In genomic region chr15:80609111-80609510, GRCh38 we compare ENCODE assay signal across 16 cellular contexts.
DNase-seq lines count a peak whose midpoint lies in the region; ATAC-seq and TF ChIP-seq lines count a peak whose summit lies in the region.
"Had no signal": no experiment of that assay in that cellular context is flagged by ENCODE, and none has a peak within 500 bp of the region (broad histone marks: within the 10 kb centered on the region; RNA-seq: fewer than 3 reads in every experiment).

No MANE protein-coding gene starts in this region.

- no peak for TF ChIP-seq CTCF in cardiac fibroblast (IDR thresholded peaks at IDR 0.05; ENCODE audit: low read depth, low read length)
- TF ChIP-seq CTCF in neural progenitor cell (IDR thresholded peaks at IDR 0.05): no peak
- TF ChIP-seq CTCF in GM10248 (IDR thresholded peaks at IDR 0.05; ENCODE audit: control extremely low read depth, extremely low read depth, low read depth, missing control alignments): no peak

- POLR2A ChIA-PET in GM10248 (lab: Yijun Ruan, JAX): no interaction called here

- no peak for ATAC-seq in GM21360 (IDR thresholded peaks at IDR 0.05; ENCODE audit: unreplicated experiment)
- ATAC-seq: CD8-positive, alpha-beta T cell; Right ventricle myocardium inferior had no signal

- peaks cover 11% of the 10 kb centered on the region for H3K4me1 Mint-ChIP-seq in neural progenitor cell

- no peaks in the 10 kb centered on the region for H3K9me3 ChIP-seq in neural progenitor cell (ENCODE audit: low read depth)

- H3F3A ChIP-seq in neural progenitor cell (ENCODE audit: low read depth): no peaks in the 10 kb centered on the region

- H3K36me3 ChIP-seq in neural progenitor cell: no peaks in the 10 kb centered on the region

- peaks cover 2% of the 10 kb centered on the region for H3K27me3 Mint-ChIP-seq in neural progenitor cell (ENCODE audit: insufficient read depth, low read depth)

- no peaks in the 10 kb centered on the region for H3K4me1 ChIP-seq in neural progenitor cell

- H3K27ac ChIP-seq in neural progenitor cell: no peak overlapping the region
- H3K27ac ChIP-seq: SK-N-MC had no signal

- H3K4me3 Mint-ChIP-seq in neural progenitor cell: no peak overlapping the region
- H3K4me3 Mint-ChIP-seq: CD8-positive, alpha-beta T cell had no signal

- DNase-seq in G401 (ENCODE audit: low spot score) (peak; percentile 17), NCI-H2196 treated with DMSO at 0.1 percent for 48 hours (lab: John Stamatoyannopoulos, UW; ENCODE audit: unreplicated experiment) (peak; percentile 48), cardiac fibroblast (ENCODE audit: low read depth in 2 of 2) (peak; percentile 10 to 59), neural progenitor cell (ENCODE audit: low spot score) (no peak), hypothalamus (lab: John Stamatoyannopoulos, UW) (no peak), GM10248 (ENCODE audit: extremely low spot score) (no peak)
- DNase-seq: CD8-positive, alpha-beta T cell; DND-41; GF-D8; KBM-7; NCI-H1092; NCI-H187; NCI-H524 had no signal

- H3K9me3 Mint-ChIP-seq in neural progenitor cell: no peaks in the 10 kb centered on the region
- H3K9me3 Mint-ChIP-seq: CD8-positive, alpha-beta T cell had no signal

- in situ Hi-C loops in G401 (cut with HindIII; ENCODE audit: low sequenced_read_pairs): no loop called here

- H3K27me3 ChIP-seq in neural progenitor cell: no peaks in the 10 kb centered on the region

- no peak overlapping the region for H3K9ac ChIP-seq in neural progenitor cell

- peak overlapping the region; percentile 78 for H3K27ac Mint-ChIP-seq in neural progenitor cell
- H3K27ac Mint-ChIP-seq: CD8-positive, alpha-beta T cell had no signal

- H3K36me3 Mint-ChIP-seq in neural progenitor cell: no peaks in the 10 kb centered on the region
- H3K36me3 Mint-ChIP-seq: CD8-positive, alpha-beta T cell had no signal

- no peak overlapping the region for H3K4me3 ChIP-seq in cardiac fibroblast (replicated peaks in 1 of 2; ENCODE audit: low read depth in 2 of 2, low read length in 2 of 2)
- H3K4me3 ChIP-seq in neural progenitor cell: no peak overlapping the region
- H3K4me3 ChIP-seq: SK-N-MC had no signal

- H3K79me2 ChIP-seq in neural progenitor cell (ENCODE audit: low read depth): no peaks in the 10 kb centered on the region

- CTCF ChIA-PET in GM10248 (lab: Yijun Ruan, JAX): no interaction called here

- H2AFZ ChIP-seq in neural progenitor cell (replicated peaks): no peak overlapping the region

- no peaks in the 10 kb centered on the region for H4K20me1 ChIP-seq in neural progenitor cell (ENCODE audit: low read depth)

- H3K4me2 ChIP-seq in neural progenitor cell: no peak overlapping the region

Comparison
In these comparisons a context has a peak if more than half of its experiments do, and no peak if none do; other contexts are left out.
1. DNase-seq: peak in G401 (single experiment), NCI-H2196 treated with DMSO at 0.1 percent for 48 hours (single experiment) and cardiac fibroblast (2 of 2); none in neural progenitor cell (single experiment), hypothalamus (0 of 51) and GM10248 (single experiment).